ENCODE assay signal across 8 cellular contexts in genomic region chr1:70509996-70510876, GRCh38.
DNase-seq lines count a peak whose midpoint lies in the region; ATAC-seq and TF ChIP-seq lines count a peak whose summit lies in the region.

No MANE protein-coding gene starts in this region.

- H3K36me3 Mint-ChIP-seq in activated T-cell treated with anti-CD3 and anti-CD28 coated beads, Interleukin-2, amount 50 U/mL, for 4 hours (ENCODE audit: insufficient read depth) = no peaks in the 10 kb centered on the region

- H3K4me3 ChIP-seq in Peyer's patch = no peak overlapping the region
- H3K4me3 ChIP-seq in mesenchymal stem cell (ENCODE audit: insufficient read depth in 1 of 2, low read depth in 1 of 2, low read length in 2 of 2) = no peak overlapping the region

- H3K36me3 ChIP-seq in Peyer's patch = no peaks in the 10 kb centered on the region
- H3K36me3 ChIP-seq in mesenchymal stem cell (ENCODE audit: control insufficient read depth in 1 of 2, insufficient read depth in 2 of 2, low read depth in 1 of 2, low read length in 2 of 2) = no peaks in the 10 kb centered on the region

- TF ChIP-seq CTCF in Peyer's patch (IDR thresholded peaks at IDR 0.05) = peak; percentile 13 to 87 (median 73)

- in situ Hi-C loops in KBM-7 (cut with MboI; ENCODE audit: low pct_unique_long_range_greater_than_20kb, low sequenced_read_pairs) = no loop called here

- DNase-seq in activated T-cell treated with anti-CD3 and anti-CD28 coated beads, Interleukin-2, amount 50 U/mL, for 4 hours = no peak
- no peak for DNase-seq in activated T-cell treated with anti-CD3 and anti-CD28 coated beads, Interleukin-2, amount 50 U/mL, for 48 hours
- DNase-seq in KBM-7 = peak; percentile 66
- no peak for DNase-seq in Peyer's patch
- DNase-seq in dermis microvascular lymphatic vessel endothelial cell (ENCODE audit: low read depth in 2 of 2) = peak; percentile 28 to 68
- DNase-seq in mesenchymal stem cell = peak; percentile 95

- no peak overlapping the region for H2BK5ac ChIP-seq in mesenchymal stem cell (ENCODE audit: low read depth, low read length, poor library complexity, severe bottlenecking)

- H3K27me3 ChIP-seq in Peyer's patch = no peaks in the 10 kb centered on the region
- H3K27me3 ChIP-seq in mesenchymal stem cell (ENCODE audit: control insufficient read depth in 1 of 2, insufficient read depth in 1 of 2, low read length in 2 of 2) = no peaks in the 10 kb centered on the region

- H3K9me3 ChIP-seq in Peyer's patch = no peaks in the 10 kb centered on the region
- no peaks in the 10 kb centered on the region for H3K9me3 ChIP-seq in mesenchymal stem cell (ENCODE audit: control insufficient read depth, low read length)

- no peaks in the 10 kb centered on the region for H3K9me3 Mint-ChIP-seq in activated T-cell treated with anti-CD3 and anti-CD28 coated beads, Interleukin-2, amount 50 U/mL, for 4 hours

- no peak overlapping the region for H3K4me3 Mint-ChIP-seq in activated T-cell treated with anti-CD3 and anti-CD28 coated beads, Interleukin-2, amount 50 U/mL, for 4 hours

- H2BK15ac ChIP-seq in mesenchymal stem cell (ENCODE audit: low read depth, poor library complexity, severe bottlenecking) = no peak overlapping the region

- no peak overlapping the region for H4K91ac ChIP-seq in mesenchymal stem cell (ENCODE audit: low read length)

- no peak overlapping the region for H3K4me2 ChIP-seq in mesenchymal stem cell (ENCODE audit: low read length, poor library complexity, severe bottlenecking)

- no peak overlapping the region for H2BK12ac ChIP-seq in mesenchymal stem cell (ENCODE audit: low read length in 2 of 2)

- H3K79me1 ChIP-seq in mesenchymal stem cell (replicated peaks; ENCODE audit: low read length, poor library complexity, severe bottlenecking) = no peaks in the 10 kb centered on the region

- H3K4me1 ChIP-seq in Peyer's patch (no peaks in the 10 kb centered on the region), mesenchymal stem cell (ENCODE audit: control insufficient read depth, insufficient read depth, low read depth, low read length) (peaks cover 5% of the 10 kb centered on the region)

- no peak overlapping the region for H2BK120ac ChIP-seq in mesenchymal stem cell (ENCODE audit: low read depth, low read length)

- TF ChIP-seq POLR2A in Peyer's patch (IDR thresholded peaks at IDR 0.05) = no peak

- 80% methylated on average over 19 of the region's 19 CpGs for WGBS in mesenchymal stem cell

- no peak overlapping the region for H3K14ac ChIP-seq in mesenchymal stem cell (ENCODE audit: low read length in 2 of 2)

- H3K4me1 Mint-ChIP-seq in activated T-cell treated with anti-CD3 and anti-CD28 coated beads, Interleukin-2, amount 50 U/mL, for 4 hours (ENCODE audit: low read depth) = no peaks in the 10 kb centered on the region

- peak; percentile 66 to 67 for ATAC-seq in activated T-cell treated with anti-CD3 and anti-CD28 coated beads, Interleukin-2, amount 50 U/mL, for 4 hours
- ATAC-seq in GM21786 (IDR thresholded peaks at IDR 0.05; ENCODE audit: unreplicated experiment) (peak; percentile 89), HG03108 (IDR thresholded peaks at IDR 0.05; ENCODE audit: unreplicated experiment) (no peak)

- no peak overlapping the region for H2AFZ ChIP-seq in mesenchymal stem cell (ENCODE audit: low read depth, low read length)

- H3K23ac ChIP-seq in mesenchymal stem cell (ENCODE audit: low read length in 2 of 2) = no peak overlapping the region

- no peak overlapping the region for H3K4ac ChIP-seq in mesenchymal stem cell (ENCODE audit: low read depth in 1 of 2, low read length in 2 of 2)

- peaks cover 8% of the 10 kb centered on the region for H3K27me3 Mint-ChIP-seq in activated T-cell treated with anti-CD3 and anti-CD28 coated beads, Interleukin-2, amount 50 U/mL, for 4 hours (ENCODE audit: low read depth)

- peak overlapping the region in 1 of 2 experiments; percentile 33 for H3K18ac ChIP-seq in mesenchymal stem cell (ENCODE audit: low read depth in 1 of 2, low read length in 2 of 2)

- H3K9ac ChIP-seq in mesenchymal stem cell (ENCODE audit: low read length) = peak overlapping the region; percentile 54

- no peak overlapping the region for H3K27ac ChIP-seq in Peyer's patch
- no peak overlapping the region for H3K27ac ChIP-seq in mesenchymal stem cell (ENCODE audit: low read length, poor library complexity, severe bottlenecking)

- H2AK5ac ChIP-seq in mesenchymal stem cell (ENCODE audit: low read length, severe bottlenecking) = no peak overlapping the region

- H4K8ac ChIP-seq in mesenchymal stem cell (ENCODE audit: low read length) = no peak overlapping the region

Comparison
In these comparisons a context has a peak if more than half of its experiments do, and no peak if none do; other contexts are left out.
1. DNase-seq: peak in KBM-7 (single experiment), dermis microvascular lymphatic vessel endothelial cell (2 of 2) and mesenchymal stem cell (single experiment); none in activated T-cell treated with anti-CD3 and anti-CD28 coated beads, Interleukin-2, amount 50 U/mL, for 4 hours (single experiment), activated T-cell treated with anti-CD3 and anti-CD28 coated beads, Interleukin-2, amount 50 U/mL, for 48 hours (0 of 2) and Peyer's patch (0 of 3).